Comparison of ENCODE assay signal across 17 cellular contexts in genomic region chr10:124319926-124320391, GRCh38.
DNase-seq lines count a peak whose midpoint lies in the region; ATAC-seq and TF ChIP-seq lines count a peak whose summit lies in the region.
"Had no signal": no experiment of that assay in that cellular context is flagged by ENCODE, and none has a peak within 500 bp of the region (broad histone marks: within the 10 kb centered on the region; RNA-seq: fewer than 3 reads in every experiment).

No MANE protein-coding gene starts in this region.

- in situ Hi-C loops in SK-MEL-5 (cut with HindIII; ENCODE audit: low pct_unique_long_range_greater_than_20kb, low sequenced_read_pairs), result no loop called here

- H3K4me3 ChIP-seq in foreskin fibroblast (ENCODE audit: low read depth in 1 of 2, low read length in 2 of 2), result no peak overlapping the region
- H3K4me3 ChIP-seq: spleen, suprapubic skin had no signal

- no peak for ATAC-seq in HG03342 (IDR thresholded peaks at IDR 0.05; ENCODE audit: unreplicated experiment)
- no peak for ATAC-seq in GM19397 (IDR thresholded peaks at IDR 0.05; ENCODE audit: unreplicated experiment)

- intact Hi-C loops in posterior vena cava (cut with DNase I), result no loop called here

- no peak for TF ChIP-seq CTCF in foreskin fibroblast (IDR thresholded peaks at IDR 0.05; ENCODE audit: low read depth, low read length)

- DNase-seq in AG20443 (ENCODE audit: low spot score) (peak; percentile 72), SK-MEL-5 (ENCODE audit: low read depth, low spot score) (peak; percentile 13), foreskin fibroblast (peak; percentile 80 to 91), posterior vena cava (ENCODE audit: low spot score) (peak; percentile 35), medulla oblongata (ENCODE audit: extremely low spot score) (no peak)
- DNase-seq in stimulated activated CD4-positive, alpha-beta T cell treated with anti-CD3 and anti-CD28 coated beads, Interleukin-1b, Interleukin-23, amount 100 ng/mL, for 48 hours, result no peak
- DNase-seq: activated naive CD4-positive, alpha-beta T cell treated with anti-CD3 and anti-CD28 coated beads, Interleukin-2, amount 50 U/mL, for 16 hours; activated T-cell treated with anti-CD3 and anti-CD28 coated beads, Interleukin-2, amount 50 U/mL, for 24 hours; cortex of kidney; NCI-H1417; NCI-H2171 treated with DMSO at 0.1 percent for 48 hours; NCI-H69; Right ventricle myocardium superior; spleen had no signal

Comparison
In these comparisons a context has a peak if more than half of its experiments do, and no peak if none do; other contexts are left out.
1. DNase-seq: peak in AG20443 (single experiment), SK-MEL-5 (single experiment), foreskin fibroblast (2 of 2) and posterior vena cava (single experiment); none in stimulated activated CD4-positive, alpha-beta T cell treated with anti-CD3 and anti-CD28 coated beads, Interleukin-1b, Interleukin-23, amount 100 ng/mL, for 48 hours (single experiment) and medulla oblongata (single experiment).